8 cellular contexts compared by ENCODE assay signal in the genomic region with DNA sequence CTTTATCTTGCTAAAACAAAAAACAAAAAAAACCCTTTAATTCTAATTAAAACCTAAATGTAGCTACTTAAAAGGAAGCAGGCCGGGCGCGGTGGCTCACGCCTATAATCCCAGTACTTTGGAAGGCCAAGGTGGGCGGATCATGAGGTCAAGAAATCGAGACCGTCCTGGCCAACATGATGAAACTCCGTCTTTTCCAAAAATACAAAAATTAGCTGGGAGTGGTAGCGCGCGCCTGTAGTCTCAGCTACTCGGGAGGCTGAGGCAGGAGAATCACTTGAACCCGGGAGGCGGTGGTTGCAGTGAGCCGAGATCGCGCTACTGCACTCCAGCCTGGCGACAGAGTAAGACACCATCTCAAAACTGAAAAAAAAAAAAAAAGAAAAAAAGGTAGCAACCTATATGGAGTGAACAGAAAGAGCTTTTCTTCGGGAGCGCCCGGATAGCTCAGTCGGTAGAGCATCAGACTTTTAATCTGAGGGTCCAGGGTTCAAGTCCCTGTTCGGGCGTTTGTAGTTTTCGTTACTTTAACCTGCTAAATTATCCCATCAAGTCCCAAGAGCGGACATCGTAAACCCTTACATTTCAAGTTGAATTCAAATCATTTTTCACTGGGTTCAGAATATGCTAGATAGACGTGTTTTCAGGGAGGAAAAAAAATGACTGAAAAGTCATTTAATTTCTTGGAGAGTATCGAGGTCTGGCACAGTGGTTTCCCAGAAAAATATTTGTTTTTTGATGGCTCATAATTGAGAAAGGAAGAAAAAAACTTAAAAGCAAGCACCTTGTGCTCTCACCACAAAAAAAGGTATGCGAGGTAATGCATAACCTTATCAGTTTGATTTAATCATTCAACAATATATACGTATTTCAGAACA. TPM values are rescaled to one million over a fixed set of nuclear protein-coding genes. Genes with fewer than 3 reads are reported as not detected.
A peak's percentile ranks its signal among the peaks of the same experiment; 100 is the strongest.
DNase-seq lines count a peak whose midpoint lies in the region; ATAC-seq and TF ChIP-seq lines count a peak whose summit lies in the region.

No MANE protein-coding gene starts in this region.

- H3K9me3 ChIP-seq in skeletal muscle tissue (ENCODE audit: control insufficient read depth in 3 of 3, low read length in 3 of 3): no peaks in the 10 kb centered on the region

- TF ChIP-seq CTCF in GM10266 (IDR thresholded peaks at IDR 0.05; ENCODE audit: control insufficient read depth, insufficient read depth, low read depth, missing control alignments): no peak

- H3K27ac ChIP-seq in skeletal muscle tissue (ENCODE audit: low read depth, low read length): peak overlapping the region; percentile 81

- ATAC-seq in GM18517 (IDR thresholded peaks at IDR 0.05; ENCODE audit: unreplicated experiment): peak; percentile 72
- ATAC-seq in HG03039 (IDR thresholded peaks at IDR 0.05; ENCODE audit: unreplicated experiment): peak; percentile 67

- peak; percentile 80 for DNase-seq in NCI-H2029 treated with DMSO at 0.1 percent for 48 hours (lab: John Stamatoyannopoulos, UW)
- peak; percentile 89 for DNase-seq in T1000 (lab: John Stamatoyannopoulos, UW)
- peak; percentile 68 for DNase-seq in brain pericyte (ENCODE audit: low read depth, low spot score)
- peak; percentile 44 for DNase-seq in iPS-NIHi7 (ENCODE audit: extremely low spot score)
- DNase-seq in GM10266 (ENCODE audit: extremely low spot score): no peak

- H3K4me1 ChIP-seq in skeletal muscle tissue (ENCODE audit: control insufficient read depth in 3 of 3, insufficient read depth in 3 of 3, low read length in 3 of 3): peaks cover 0 to 18% (median 10%) of the 10 kb centered on the region in 3 donors

- H3K36me3 ChIP-seq in skeletal muscle tissue (ENCODE audit: control insufficient read depth in 3 of 3, insufficient read depth in 3 of 3, low read length in 3 of 3): no peaks in the 10 kb centered on the region

- no peaks in the 10 kb centered on the region for H3K27me3 ChIP-seq in skeletal muscle tissue (ENCODE audit: control insufficient read depth in 3 of 3, insufficient read depth in 3 of 3, low read length in 3 of 3)

- H3K9ac ChIP-seq in skeletal muscle tissue (ENCODE audit: low read depth in 1 of 3, low read length in 3 of 3): peak overlapping the region; percentile 1 to 76 (median 50)

- peak overlapping the region; percentile 69 to 77 (median 72) for H3K4me3 ChIP-seq in skeletal muscle tissue (ENCODE audit: low read length in 3 of 3)

RNA-seq across cellular contexts. Expression of a gene that starts 9.9 kb away (rescaled TPM):
- total RNA-seq in skeletal muscle tissue: 56.9 TPM

RNA-seq across cellular contexts. Expression of a gene that starts 11.7 kb away (rescaled TPM):
- 31.8 TPM for total RNA-seq in skeletal muscle tissue
